18 cellular contexts compared by ENCODE assay signal in genomic region chr4:100548209-100548579, GRCh38. TPM values are rescaled to one million over a fixed set of nuclear protein-coding genes. Genes with fewer than 3 reads are reported as not detected.
A peak's percentile ranks its signal among the peaks of the same experiment; 100 is the strongest.
DNase-seq lines count a peak whose midpoint lies in the region; ATAC-seq and TF ChIP-seq lines count a peak whose summit lies in the region.
"Had no signal": no experiment of that assay in that cellular context is flagged by ENCODE, and none has a peak within 500 bp of the region (broad histone marks: within the 10 kb centered on the region; RNA-seq: fewer than 3 reads in every experiment).

No MANE protein-coding gene starts in this region.

- H3K9me3 ChIP-seq in HUES64 (ENCODE audit: insufficient read depth, low read depth, low read length) = no peaks in the 10 kb centered on the region
- H3K9me3 ChIP-seq in T-helper 17 cell (ENCODE audit: control insufficient read depth, low read length, poor library complexity, severe bottlenecking) = no peaks in the 10 kb centered on the region
- H3K9me3 ChIP-seq in left ventricle myocardium inferior (replicated peaks) = no peaks in the 10 kb centered on the region
- no peaks in the 10 kb centered on the region for H3K9me3 ChIP-seq in breast epithelium
- H3K9me3 ChIP-seq: A549, BLaER1, Caco-2 had no signal

- TF ChIP-seq POLR2A in breast epithelium (IDR thresholded peaks at IDR 0.05) = no peak

- H3K4me3 Mint-ChIP-seq in T-helper 17 cell = no peak overlapping the region
- H3K4me3 Mint-ChIP-seq: CD8-positive, alpha-beta memory T cell; H9 had no signal

- peaks cover 13% of the 10 kb centered on the region for H3K4me1 Mint-ChIP-seq in T-helper 17 cell

- no peak overlapping the region for H3K9ac ChIP-seq in HUES64 (ENCODE audit: low read depth, low read length)
- H3K9ac ChIP-seq: BLaER1 had no signal

- H3K4me3 ChIP-seq in HUES64 (ENCODE audit: low read length) = no peak overlapping the region
- H3K4me3 ChIP-seq in left ventricle myocardium inferior = no peak overlapping the region
- no peak overlapping the region for H3K4me3 ChIP-seq in breast epithelium
- H3K4me3 ChIP-seq: A549, BLaER1 had no signal

- H3K36me3 ChIP-seq in HUES64 (ENCODE audit: insufficient read depth, low read length) (no peaks in the 10 kb centered on the region), left ventricle myocardium inferior (no peaks in the 10 kb centered on the region), breast epithelium (no peaks in the 10 kb centered on the region)
- H3K36me3 ChIP-seq: BLaER1 had no signal

- peak overlapping the region; percentile 6 for H3K27ac Mint-ChIP-seq in T-helper 17 cell
- H3K27ac Mint-ChIP-seq: CD8-positive, alpha-beta memory T cell; H9 had no signal

- ATAC-seq in T-helper 17 cell (no peak), sciatic nerve (peak; percentile 68), left colon (no peak)
- ATAC-seq: A549 had no signal

- H3K4me1 ChIP-seq in HUES64 (ENCODE audit: insufficient read depth, low read length) = 0 out of 2 replicates have a peak, but pooled peaks cover 10% of the 10 kb centered on the region
- H3K4me1 ChIP-seq in left ventricle myocardium inferior = no peaks in the 10 kb centered on the region
- H3K4me1 ChIP-seq in breast epithelium = no peaks in the 10 kb centered on the region
- H3K4me1 ChIP-seq: A549 had no signal

- 100% methylated on average over 1 of the region's 1 CpG for WGBS in HUES64

- peak; percentile 4 for DNase-seq in GM03348 (ENCODE audit: low spot score)
- no peak for DNase-seq in T-helper 17 cell
- DNase-seq in sciatic nerve (ENCODE audit: low spot score) = no peak
- no peak for DNase-seq in left colon
- no peak for DNase-seq in left ventricle myocardium inferior
- DNase-seq in breast epithelium (ENCODE audit: low spot score in 2 of 2) = no peak
- DNase-seq: CD8-positive, alpha-beta memory T cell; DND-41; GDM1; GOT3 had no signal

- intact Hi-C loops in sciatic nerve (cut with DNase I) = no loop called here
- intact Hi-C loops in left colon (cut with DNase I, micrococcal nuclease) = no loop called here
- intact Hi-C loops in left ventricle myocardium inferior (cut with micrococcal nuclease) = no loop called here
- intact Hi-C loops in breast epithelium (cut with DNase I; ENCODE audit: low total_unique reads) = no loop called here

- H3K27ac ChIP-seq in HUES64 (ENCODE audit: low read depth, low read length) = 0 out of 2 replicates have a peak overlapping the region, but pooled peaks have one; percentile 15
- H3K27ac ChIP-seq in left ventricle myocardium inferior (replicated peaks) = no peak overlapping the region
- H3K27ac ChIP-seq in breast epithelium = no peak overlapping the region
- H3K27ac ChIP-seq: A549, BLaER1 had no signal

- H3K27me3 ChIP-seq in HUES64 (ENCODE audit: insufficient read depth, low read length) (no peaks in the 10 kb centered on the region), left ventricle myocardium inferior (ENCODE audit: low read depth) (no peaks in the 10 kb centered on the region), breast epithelium (no peaks in the 10 kb centered on the region)
- H3K27me3 ChIP-seq: BLaER1 had no signal

- peaks cover 4% of the 10 kb centered on the region for H3K27me3 Mint-ChIP-seq in T-helper 17 cell
- H3K27me3 Mint-ChIP-seq: CD8-positive, alpha-beta memory T cell had no signal

- no peaks in the 10 kb centered on the region for H3K36me3 Mint-ChIP-seq in T-helper 17 cell (ENCODE audit: low read depth)
- H3K36me3 Mint-ChIP-seq: CD8-positive, alpha-beta memory T cell had no signal

- no peak for TF ChIP-seq CTCF in left ventricle myocardium inferior (IDR thresholded peaks at IDR 0.05; ENCODE audit: borderline replicate concordance)
- TF ChIP-seq CTCF in breast epithelium (IDR thresholded peaks at IDR 0.05) = no peak

RNA-seq across cellular contexts. Expression of gene EMCN, which starts 30.4 kb away (rescaled TPM):
- polyA plus RNA-seq in HUES64 (2013, experiment 1 of 2) = not detected
- polyA plus RNA-seq in HUES64 (2013, experiment 2 of 2) = not detected
- total RNA-seq in T-helper 17 cell = not detected
- 58.5 TPM for total RNA-seq in sciatic nerve
- 1 to 10 TPM; 2.5 to 4.5 TPM for total RNA-seq in left colon
- total RNA-seq in left ventricle myocardium inferior = 43.6 TPM
- 10 to 100 TPM; 12.0 to 27.5 (median 23.9) TPM for total RNA-seq in breast epithelium
- total RNA-seq: Caco-2; CD8-positive, alpha-beta memory T cell; H9; HepG2; HT1080 had no signal
- polyA plus RNA-seq: A549; AG04450; CD8-positive, alpha-beta memory T cell; HepG2 had no signal
